ENCODE assay signal across 11 cellular contexts in the genomic region with DNA sequence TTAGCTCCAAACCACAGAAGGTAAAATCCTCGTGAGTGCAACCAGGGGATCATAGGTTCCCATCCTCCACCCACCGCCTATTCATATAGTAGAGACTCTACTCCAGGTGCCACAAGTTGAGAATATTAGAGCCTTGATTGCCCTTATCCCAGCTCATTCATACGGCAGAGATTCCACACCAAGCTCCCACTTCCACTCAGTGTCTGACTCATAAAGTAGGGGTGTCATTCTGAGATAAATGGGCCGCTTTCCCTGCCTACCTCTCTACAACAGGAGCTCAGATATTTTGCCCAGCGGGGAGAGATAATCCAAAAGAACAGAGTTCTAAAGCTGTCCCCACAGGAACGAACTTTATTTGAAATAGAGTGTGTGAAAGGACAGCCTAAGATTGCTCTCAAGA. TPM values are rescaled to one million over a fixed set of nuclear protein-coding genes. Genes with fewer than 3 reads are reported as not detected.
A peak's percentile ranks its signal among the peaks of the same experiment; 100 is the strongest.
DNase-seq lines count a peak whose midpoint lies in the region; ATAC-seq and TF ChIP-seq lines count a peak whose summit lies in the region.
"Had no signal": no experiment of that assay in that cellular context is flagged by ENCODE, and none has a peak within 500 bp of the region (broad histone marks: within the 10 kb centered on the region; RNA-seq: fewer than 3 reads in every experiment).

No MANE protein-coding gene starts in this region.

- ATAC-seq in HG02623 (IDR thresholded peaks at IDR 0.05; ENCODE audit: unreplicated experiment): no peak
- ATAC-seq in omental fat pad (ENCODE audit: low FRiP score): no peak
- ATAC-seq: GM12878 had no signal

- H3K36me3 ChIP-seq in stomach smooth muscle (ENCODE audit: control insufficient read depth in 2 of 2, insufficient read depth in 2 of 2, low read length in 2 of 2): no peaks in the 10 kb centered on the region

- H3K4me1 ChIP-seq in stomach smooth muscle (ENCODE audit: control insufficient read depth, insufficient read depth, low read length): peaks cover 13% of the 10 kb centered on the region

- H3K27ac ChIP-seq in stomach smooth muscle (ENCODE audit: low read length): peak overlapping the region; percentile 2
- H3K27ac ChIP-seq: GM23248 had no signal

- DNase-seq in NCI-H82 (lab: John Stamatoyannopoulos, UW) (peak; percentile 29), NCI-H82 treated with DMSO at 0.1 percent for 48 hours (lab: John Stamatoyannopoulos, UW; ENCODE audit: unreplicated experiment) (no peak), RPMI7951 (ENCODE audit: low read depth) (peak; percentile 36), endothelial cell (ENCODE audit: low spot score) (no peak), omental fat pad (ENCODE audit: low spot score) (no peak), DMS153 treated with DMSO at 0.1 percent for 48 hours (lab: John Stamatoyannopoulos, UW; ENCODE audit: unreplicated experiment) (no peak)
- DNase-seq: CD4-positive, CD25-positive, alpha-beta regulatory T cell; GM23248 had no signal

- no peaks in the 10 kb centered on the region for H3K4me1 Mint-ChIP-seq in endothelial cell (ENCODE audit: unreplicated experiment)
- H3K4me1 Mint-ChIP-seq: CD4-positive, CD25-positive, alpha-beta regulatory T cell had no signal

- no peaks in the 10 kb centered on the region for H3K9me3 Mint-ChIP-seq in endothelial cell (ENCODE audit: unreplicated experiment)

- TF ChIP-seq CTCF in endothelial cell (IDR thresholded peaks at IDR 0.05; ENCODE audit: unreplicated experiment) (no peak), omental fat pad (IDR thresholded peaks at IDR 0.05) (no peak)

- no peak overlapping the region for H3K9ac ChIP-seq in stomach smooth muscle (ENCODE audit: low read length in 2 of 2)
- H3K9ac ChIP-seq: GM23248 had no signal

- H3K36me3 Mint-ChIP-seq in endothelial cell (ENCODE audit: low read depth, unreplicated experiment): no peaks in the 10 kb centered on the region

- peaks cover 3% of the 10 kb centered on the region for H3K27me3 Mint-ChIP-seq in endothelial cell (ENCODE audit: unreplicated experiment)

- H3K27ac Mint-ChIP-seq in endothelial cell (ENCODE audit: unreplicated experiment): no peak overlapping the region
- H3K27ac Mint-ChIP-seq: CD4-positive, CD25-positive, alpha-beta regulatory T cell had no signal

- no peak overlapping the region for H3K4me3 ChIP-seq in stomach smooth muscle (ENCODE audit: low read length in 2 of 2)
- H3K4me3 ChIP-seq: GM12878, GM23248 had no signal

- peaks cover 0 to 2% of the 10 kb centered on the region in 2 donors for H3K9me3 ChIP-seq in stomach smooth muscle (ENCODE audit: control insufficient read depth in 2 of 2, low read length in 2 of 2)

- no peaks in the 10 kb centered on the region for H3K27me3 ChIP-seq in stomach smooth muscle (ENCODE audit: control insufficient read depth in 1 of 2, insufficient read depth in 2 of 2, low read length in 2 of 2)

- H3K4me3 Mint-ChIP-seq in endothelial cell (ENCODE audit: unreplicated experiment): peak overlapping the region; percentile 59
- H3K4me3 Mint-ChIP-seq: CD4-positive, CD25-positive, alpha-beta regulatory T cell had no signal

RNA-seq across cellular contexts. Expression of gene SLC22A4, which starts 9.4 kb away (rescaled TPM):
- 6.7 and 6.9 TPM in 2 replicates for total RNA-seq in RPMI7951 (2014; rRNA removed; shearing (Covaris generic))
- total RNA-seq in endothelial cell (ENCODE audit: unreplicated experiment): 0.13 TPM
- 1 to 10 TPM; 2.6 to 6.8 (median 5.7) TPM for total RNA-seq in omental fat pad
- total RNA-seq: CD4-positive, CD25-positive, alpha-beta regulatory T cell had no signal

RNA-seq across cellular contexts. Expression of gene PDLIM4, which starts 46.1 kb away (rescaled TPM):
- total RNA-seq in RPMI7951 (2014; rRNA removed; shearing (Covaris generic)): 0.48 TPM in 1 of 2 replicates, not detected in the other
- total RNA-seq in endothelial cell (ENCODE audit: unreplicated experiment) (8.5 TPM), omental fat pad (10 to 100 TPM; 19.5 to 89.5 (median 23.4) TPM)
- total RNA-seq: CD4-positive, CD25-positive, alpha-beta regulatory T cell had no signal

Comparison
In these comparisons a context has a peak if more than half of its experiments do, and no peak if none do; other contexts are left out.
1. DNase-seq: peak in NCI-H82 (single experiment) and RPMI7951 (single experiment); none in NCI-H82 treated with DMSO at 0.1 percent for 48 hours (single experiment), endothelial cell (single experiment), omental fat pad (single experiment) and DMS153 treated with DMSO at 0.1 percent for 48 hours (single experiment).